ENCODE assay signal across 11 cellular contexts in genomic region chr4:150769235-150769634, GRCh38.
DNase-seq lines count a peak whose midpoint lies in the region; ATAC-seq and TF ChIP-seq lines count a peak whose summit lies in the region.
"Had no signal": no experiment of that assay in that cellular context is flagged by ENCODE, and none has a peak within 500 bp of the region (broad histone marks: within the 10 kb centered on the region; RNA-seq: fewer than 3 reads in every experiment).

No MANE protein-coding gene starts in this region.

- in situ Hi-C loops in Panc1 (cut with HindIII; ENCODE audit: low pct_unique_long_range_greater_than_20kb, low sequenced_read_pairs) = no loop called here

- H3K27ac Mint-ChIP-seq in stimulated activated naive CD8-positive, alpha-beta T cell treated with anti-CD3 and anti-CD28 coated beads, Interleukin-15, amount 100 ng/mL, for 72 hours = peak overlapping the region in 1 of 2 donors; percentile 53
- H3K27ac Mint-ChIP-seq in activated T-helper 2 cell treated with anti-CD3 and anti-CD28 coated beads, Interferon-gamma antibody, Interleukin-2, Interleukin-4, amounts not matched to agents 10 μg/mL and 5 μg/mL and 100 μg/mL, durations not matched to agents 14 hours and 24 hours and 36 hours = no peak overlapping the region

- H3K4me1 Mint-ChIP-seq in stimulated activated naive CD8-positive, alpha-beta T cell treated with anti-CD3 and anti-CD28 coated beads, Interleukin-15, amount 100 ng/mL, for 72 hours = peaks cover 15% of the 10 kb centered on the region
- H3K4me1 Mint-ChIP-seq in activated T-helper 2 cell treated with anti-CD3 and anti-CD28 coated beads, Interferon-gamma antibody, Interleukin-2, Interleukin-4, amounts not matched to agents 10 μg/mL and 5 μg/mL and 100 μg/mL, durations not matched to agents 14 hours and 24 hours and 36 hours (ENCODE audit: low read depth) = peaks cover 10% of the 10 kb centered on the region

- no peak overlapping the region for H3K4me3 Mint-ChIP-seq in stimulated activated naive CD8-positive, alpha-beta T cell treated with anti-CD3 and anti-CD28 coated beads, Interleukin-15, amount 100 ng/mL, for 72 hours
- H3K4me3 Mint-ChIP-seq in activated T-helper 2 cell treated with anti-CD3 and anti-CD28 coated beads, Interferon-gamma antibody, Interleukin-2, Interleukin-4, amounts not matched to agents 10 μg/mL and 5 μg/mL and 100 μg/mL, durations not matched to agents 14 hours and 24 hours and 36 hours (ENCODE audit: low read depth) = no peak overlapping the region
- H3K4me3 Mint-ChIP-seq: nephron progenitor cell had no signal

- DNase-seq in SKM-1 treated with dmso at 0.1 percent for 144 hours (lab: John Stamatoyannopoulos, UW; ENCODE audit: unreplicated experiment) (peak; percentile 37), SKM-1 (lab: John Stamatoyannopoulos, UW; ENCODE audit: unreplicated experiment) (no peak), Panc1 (ENCODE audit: low read depth, low spot score) (peak; percentile 13), fibroblast of gingiva (ENCODE audit: low read depth) (peak; percentile 73)
- no peak for DNase-seq in stimulated activated naive CD8-positive, alpha-beta T cell treated with anti-CD3 and anti-CD28 coated beads, Interleukin-15, amount 100 ng/mL, for 72 hours
- no peak for DNase-seq in activated T-helper 2 cell treated with anti-CD3 and anti-CD28 coated beads, Interferon-gamma antibody, Interleukin-2, Interleukin-4, amounts not matched to agents 10 μg/mL and 5 μg/mL and 100 μg/mL, durations not matched to agents 14 hours and 24 hours and 36 hours (ENCODE audit: low spot score)
- DNase-seq: activated CD8-positive, alpha-beta memory T cell treated with anti-CD3 and anti-CD28 coated beads for 24 hours; effector CD4-positive, alpha-beta T cell; nephron progenitor cell had no signal

- BruUV-seq in Panc1 (replicated peaks; lab: Mats Ljungman, UMichigan) = no TSS peak

- H3K4me1 ChIP-seq in Panc1 (ENCODE audit: control insufficient read depth, insufficient read depth, low read length) = no peaks in the 10 kb centered on the region

- no peak overlapping the region for H3K4me3 ChIP-seq in Panc1 (ENCODE audit: low read depth in 2 of 2, low read length in 2 of 2)

- no peak for TF ChIP-seq CTCF in Panc1 (IDR thresholded peaks at IDR 0.05)

- intact Hi-C loops in Panc1 (cut with micrococcal nuclease; ENCODE audit: unreplicated experiment) = no loop called here
- intact Hi-C loops in activated T-helper 2 cell treated with anti-CD3 and anti-CD28 coated beads, Interferon-gamma antibody, Interleukin-2, Interleukin-4, amounts not matched to agents 10 μg/mL and 5 μg/mL and 100 μg/mL, durations not matched to agents 14 hours and 24 hours and 36 hours (cut with micrococcal nuclease) = no loop called here

- H3K9me3 ChIP-seq in Panc1 (ENCODE audit: control insufficient read depth, insufficient read depth, low read depth, low read length) = no peaks in the 10 kb centered on the region

- peaks cover 4% of the 10 kb centered on the region for H3K36me3 Mint-ChIP-seq in activated T-helper 2 cell treated with anti-CD3 and anti-CD28 coated beads, Interferon-gamma antibody, Interleukin-2, Interleukin-4, amounts not matched to agents 10 μg/mL and 5 μg/mL and 100 μg/mL, durations not matched to agents 14 hours and 24 hours and 36 hours (ENCODE audit: low read depth)

- H3K36me3 ChIP-seq in Panc1 (ENCODE audit: control insufficient read depth, insufficient read depth, low read length) = no peaks in the 10 kb centered on the region

- CTCF ChIA-PET in Panc1 (lab: Charles Lee) = no interaction called here

- no peaks in the 10 kb centered on the region for H3K9me3 Mint-ChIP-seq in stimulated activated naive CD8-positive, alpha-beta T cell treated with anti-CD3 and anti-CD28 coated beads, Interleukin-15, amount 100 ng/mL, for 72 hours
- no peaks in the 10 kb centered on the region for H3K9me3 Mint-ChIP-seq in activated T-helper 2 cell treated with anti-CD3 and anti-CD28 coated beads, Interferon-gamma antibody, Interleukin-2, Interleukin-4, amounts not matched to agents 10 μg/mL and 5 μg/mL and 100 μg/mL, durations not matched to agents 14 hours and 24 hours and 36 hours
- H3K9me3 Mint-ChIP-seq: nephron progenitor cell had no signal

- no peak overlapping the region for H3K27ac ChIP-seq in Panc1 (ENCODE audit: low read length)

- H3K27me3 ChIP-seq in Panc1 (ENCODE audit: control insufficient read depth, insufficient read depth, low read length) = no peaks in the 10 kb centered on the region

- POLR2A ChIA-PET in Panc1 (lab: Charles Lee) = no interaction called here

- no peak; the same call in 1 of the 2 replicates for ATAC-seq in Panc1
- peak; percentile 55 for ATAC-seq in stimulated activated naive CD8-positive, alpha-beta T cell treated with anti-CD3 and anti-CD28 coated beads, Interleukin-15, amount 100 ng/mL, for 72 hours
- no peak for ATAC-seq in GM21529 (IDR thresholded peaks at IDR 0.05; ENCODE audit: unreplicated experiment)
- no peak for ATAC-seq in HG03159 (IDR thresholded peaks at IDR 0.05; ENCODE audit: unreplicated experiment)

- H3K27me3 Mint-ChIP-seq in stimulated activated naive CD8-positive, alpha-beta T cell treated with anti-CD3 and anti-CD28 coated beads, Interleukin-15, amount 100 ng/mL, for 72 hours = no peaks in the 10 kb centered on the region
- no peaks in the 10 kb centered on the region for H3K27me3 Mint-ChIP-seq in activated T-helper 2 cell treated with anti-CD3 and anti-CD28 coated beads, Interferon-gamma antibody, Interleukin-2, Interleukin-4, amounts not matched to agents 10 μg/mL and 5 μg/mL and 100 μg/mL, durations not matched to agents 14 hours and 24 hours and 36 hours (ENCODE audit: low read depth)

Comparison
In these comparisons a context has a peak if more than half of its experiments do, and no peak if none do; other contexts are left out.
1. DNase-seq: peak in SKM-1 treated with dmso at 0.1 percent for 144 hours (single experiment), Panc1 (single experiment) and fibroblast of gingiva (single experiment); none in SKM-1 (single experiment), stimulated activated naive CD8-positive, alpha-beta T cell treated with anti-CD3 and anti-CD28 coated beads, Interleukin-15, amount 100 ng/mL, for 72 hours (0 of 2) and activated T-helper 2 cell treated with anti-CD3 and anti-CD28 coated beads, Interferon-gamma antibody, Interleukin-2, Interleukin-4, amounts not matched to agents 10 μg/mL and 5 μg/mL and 100 μg/mL, durations not matched to agents 14 hours and 24 hours and 36 hours (single experiment).